In genomic region chr6:38933426-38933825, GRCh38 we compare ENCODE assay signal across 9 cellular contexts.
DNase-seq lines count a peak whose midpoint lies in the region; ATAC-seq, FAIRE-seq and TF ChIP-seq lines count a peak whose summit lies in the region.
"Had no signal": no experiment of that assay in that cellular context is flagged by ENCODE, and none has a peak within 500 bp of the region (broad histone marks: within the 10 kb centered on the region; RNA-seq: fewer than 3 reads in every experiment).

No MANE protein-coding gene starts in this region.

- peak; percentile 24 for TF ChIP-seq CTCF in astrocyte (IDR thresholded peaks at IDR 0.05; ENCODE audit: insufficient read depth, low read depth, low read length)
- peak; percentile 29 to 42 (median 32) for TF ChIP-seq CTCF in nephron (IDR thresholded peaks at IDR 0.05; ENCODE audit: unreplicated experiment in 3 of 3)

- no peaks in the 10 kb centered on the region for H4K20me1 ChIP-seq in astrocyte (ENCODE audit: insufficient read depth, low read length)

- DNase-seq in GM03348 (ENCODE audit: low spot score) = peak; percentile 21
- DNase-seq in NAMALWA (ENCODE audit: low spot score) = peak; percentile 33
- DNase-seq in astrocyte (ENCODE audit: low read depth) = no peak
- DNase-seq in AG08396 (ENCODE audit: low spot score) = no peak
- no peak for DNase-seq in ureter (ENCODE audit: low spot score)
- no peak for DNase-seq in effector CD8-positive, alpha-beta T cell (lab: John Stamatoyannopoulos, UW)
- DNase-seq: T-helper 9 cell had no signal

- no peaks in the 10 kb centered on the region for H3K79me2 ChIP-seq in astrocyte (ENCODE audit: insufficient read depth, low read length)

- H3K36me3 ChIP-seq in astrocyte (ENCODE audit: insufficient read depth, low read length) = no peaks in the 10 kb centered on the region

- H3K36me3 Mint-ChIP-seq in astrocyte (ENCODE audit: low read depth, unreplicated experiment) (no peaks in the 10 kb centered on the region), nephron (ENCODE audit: low read depth) (no peaks in the 10 kb centered on the region)

- no peaks in the 10 kb centered on the region for H3K4me1 ChIP-seq in astrocyte (ENCODE audit: insufficient read depth, low read length)

- H3K4me3 Mint-ChIP-seq in astrocyte (ENCODE audit: unreplicated experiment) = no peak overlapping the region
- H3K4me3 Mint-ChIP-seq in nephron = no peak overlapping the region

- H3K27me3 ChIP-seq in astrocyte (ENCODE audit: insufficient read depth, low read length) = no peaks in the 10 kb centered on the region

- H3K9me3 Mint-ChIP-seq in astrocyte (ENCODE audit: unreplicated experiment) (no peaks in the 10 kb centered on the region), nephron (peaks cover 3% of the 10 kb centered on the region)

- H3K27ac Mint-ChIP-seq in astrocyte (ENCODE audit: unreplicated experiment) (no peak overlapping the region), nephron (no peak overlapping the region)

- H3K4me2 ChIP-seq in astrocyte (ENCODE audit: low read length) = no peak overlapping the region

- no peak overlapping the region for H3K9ac ChIP-seq in astrocyte (ENCODE audit: low read length)

- H2AFZ ChIP-seq in astrocyte (ENCODE audit: low read depth, low read length) = no peak overlapping the region

- FAIRE-seq in astrocyte (lab: Jason Lieb, UNC) = no peak

- H3K27me3 Mint-ChIP-seq in astrocyte (ENCODE audit: low read depth, unreplicated experiment) (no peaks in the 10 kb centered on the region), nephron (ENCODE audit: low read depth) (peaks cover 13% of the 10 kb centered on the region)

- no peaks in the 10 kb centered on the region for H3K9me3 ChIP-seq in astrocyte (ENCODE audit: insufficient read depth, low read depth, low read length)

- no peak overlapping the region for H3K4me3 ChIP-seq in astrocyte (ENCODE audit: insufficient read depth, low read depth, low read length)

- ATAC-seq in GM18861 (IDR thresholded peaks at IDR 0.05; ENCODE audit: unreplicated experiment) = no peak

- no peak overlapping the region for H3K27ac ChIP-seq in astrocyte (ENCODE audit: low read depth, low read length)

- no peaks in the 10 kb centered on the region for H3K4me1 Mint-ChIP-seq in astrocyte (ENCODE audit: low read depth, unreplicated experiment)
- no peaks in the 10 kb centered on the region for H3K4me1 Mint-ChIP-seq in nephron

Comparison
In these comparisons a context has a peak if more than half of its experiments do, and no peak if none do; other contexts are left out.
1. DNase-seq: peak in GM03348 (single experiment) and NAMALWA (single experiment); none in astrocyte (single experiment), AG08396 (single experiment), ureter (single experiment) and effector CD8-positive, alpha-beta T cell (single experiment).